In genomic region chr13:91704398-91704797, GRCh38 we compare ENCODE assay signal across 20 cellular contexts.
DNase-seq lines count a peak whose midpoint lies in the region; ATAC-seq and TF ChIP-seq lines count a peak whose summit lies in the region.
"Had no signal": no experiment of that assay in that cellular context is flagged by ENCODE, and none has a peak within 500 bp of the region (broad histone marks: within the 10 kb centered on the region; RNA-seq: fewer than 3 reads in every experiment).

No MANE protein-coding gene starts in this region.

- H3K23ac ChIP-seq in IMR-90 (ENCODE audit: low read depth, low read length): no peak overlapping the region

- no peak for TF ChIP-seq CTCF in IMR-90 (conservative IDR thresholded peaks at IDR 0.05; ENCODE audit: low read depth, low read length)
- TF ChIP-seq CTCF in astrocyte of the spinal cord (IDR thresholded peaks at IDR 0.05; ENCODE audit: low read depth, low read length): no peak
- TF ChIP-seq CTCF in brain microvascular endothelial cell (IDR thresholded peaks at IDR 0.05; ENCODE audit: low read depth, low read length, missing control alignments): no peak

- no peaks in the 10 kb centered on the region for H3K4me1 Mint-ChIP-seq in effector memory CD8-positive, alpha-beta T cell (ENCODE audit: low read depth in 2 of 2)
- H3K4me1 Mint-ChIP-seq: B cell had no signal

- peak; percentile 3 for DNase-seq in H4 (ENCODE audit: low spot score)
- DNase-seq in IMR-90: no peak
- peak; percentile 7 for DNase-seq in astrocyte of the spinal cord (ENCODE audit: low read depth, low spot score)
- peak; percentile 1 for DNase-seq in brain microvascular endothelial cell
- DNase-seq in right cardiac atrium: no peak
- no peak for DNase-seq in effector memory CD8-positive, alpha-beta T cell
- no peak for DNase-seq in activated CD4-positive, alpha-beta T cell treated with anti-CD3 and anti-CD28 coated beads for 48 hours
- DNase-seq in stimulated activated CD4-positive, alpha-beta T cell treated with anti-CD3 and anti-CD28 coated beads, Interleukin-1b, Interleukin-23, amount 100 ng/mL, for 48 hours: no peak
- DNase-seq: AML-193; Caco-2; Calu3; CD4-positive, alpha-beta T cell; CD8-positive, alpha-beta T cell; DMS79 treated with DMSO at 0.1 percent for 48 hours; GF-D8 had no signal

- H3K36me3 Mint-ChIP-seq in effector memory CD8-positive, alpha-beta T cell (ENCODE audit: insufficient read depth): no peaks in the 10 kb centered on the region
- H3K36me3 Mint-ChIP-seq: CD8-positive, alpha-beta T cell had no signal

- H3K4me3 ChIP-seq in IMR-90 (ENCODE audit: insufficient read depth, low read depth, low read length): no peak overlapping the region
- no peak overlapping the region for H3K4me3 ChIP-seq in astrocyte of the spinal cord (ENCODE audit: low read depth, low read length)
- H3K4me3 ChIP-seq in brain microvascular endothelial cell (ENCODE audit: low read depth, low read length): no peak overlapping the region
- no peak overlapping the region for H3K4me3 ChIP-seq in right cardiac atrium (ENCODE audit: low read length)
- H3K4me3 ChIP-seq: A549; BLaER1 treated with 17β-estradiol and CSF1 and Interleukin-3, amounts not matched to agents 10 nM and 100 nM had no signal

- TF ChIP-seq POLR2A in IMR-90 (IDR thresholded peaks at IDR 0.05; ENCODE audit: low read depth, low read length): no peak

- no peaks in the 10 kb centered on the region for H3K79me1 ChIP-seq in IMR-90 (ENCODE audit: low read depth in 1 of 2, low read length in 2 of 2)

- H3K4me3 Mint-ChIP-seq in effector memory CD8-positive, alpha-beta T cell: no peak overlapping the region
- H3K4me3 Mint-ChIP-seq: B cell; CD4-positive, alpha-beta T cell; CD8-positive, alpha-beta T cell had no signal

- H3K27ac ChIP-seq in IMR-90 (ENCODE audit: insufficient read depth, low read length) (no peak overlapping the region), brain microvascular endothelial cell (no peak overlapping the region), right cardiac atrium (ENCODE audit: low read length) (no peak overlapping the region)
- H3K27ac ChIP-seq: 22Rv1; A549; BLaER1 treated with 17β-estradiol and CSF1 and Interleukin-3, amounts not matched to agents 10 nM and 100 nM; C4-2B had no signal

- H2AFZ ChIP-seq in IMR-90 (replicated peaks; ENCODE audit: low read length, poor library complexity): no peak overlapping the region

- dilution Hi-C loops in IMR-90 (cut with HindIII; ENCODE audit: low sequenced_read_pairs, unreplicated experiment): no loop called here

- H2AK9ac ChIP-seq in IMR-90 (replicated peaks; ENCODE audit: low read depth, low read length, poor library complexity): peak overlapping the region; percentile 72

- no peak overlapping the region for H3K9ac ChIP-seq in IMR-90 (ENCODE audit: low read depth, low read length)
- H3K9ac ChIP-seq: BLaER1 treated with 17β-estradiol and CSF1 and Interleukin-3, amounts not matched to agents 10 nM and 100 nM had no signal

- no peaks in the 10 kb centered on the region for H3K36me3 ChIP-seq in IMR-90 (ENCODE audit: control insufficient read depth, insufficient read depth, low read length)
- no peaks in the 10 kb centered on the region for H3K36me3 ChIP-seq in brain microvascular endothelial cell (replicated peaks)
- H3K36me3 ChIP-seq: BLaER1 treated with 17β-estradiol and CSF1 and Interleukin-3, amounts not matched to agents 10 nM and 100 nM had no signal

- no peak overlapping the region for H2BK5ac ChIP-seq in IMR-90 (ENCODE audit: low read depth, low read length, poor library complexity, severe bottlenecking)

- no peak overlapping the region for H4K91ac ChIP-seq in IMR-90 (ENCODE audit: insufficient read depth, low read depth, low read length)

- H4K5ac ChIP-seq in IMR-90 (ENCODE audit: low read depth, low read length): no peak overlapping the region

- no TSS peak for BruUV-seq in IMR-90 (replicated peaks; lab: Mats Ljungman, UMichigan)

- no peak overlapping the region for H3K4ac ChIP-seq in IMR-90 (ENCODE audit: low read depth, low read length)

- H3K27ac Mint-ChIP-seq in effector memory CD8-positive, alpha-beta T cell: no peak overlapping the region
- H3K27ac Mint-ChIP-seq: B cell; CD4-positive, alpha-beta T cell; CD8-positive, alpha-beta T cell had no signal

- no peak overlapping the region for H2AK5ac ChIP-seq in IMR-90 (ENCODE audit: low read depth, low read length)

- H2BK15ac ChIP-seq in IMR-90 (ENCODE audit: low read depth, low read length): no peak overlapping the region

- H3K14ac ChIP-seq in IMR-90 (replicated peaks; ENCODE audit: low read depth, low read length): no peak overlapping the region

- H4K8ac ChIP-seq in IMR-90 (ENCODE audit: low read depth in 2 of 2, low read length in 2 of 2): no peak overlapping the region

- H3K18ac ChIP-seq in IMR-90 (ENCODE audit: low read depth, low read length): no peak overlapping the region

- TF ChIP-seq RAD21 in IMR-90 (IDR thresholded peaks at IDR 0.05; ENCODE audit: low read length): no peak

- H3K56ac ChIP-seq in IMR-90 (ENCODE audit: extremely low read depth, insufficient read depth, low read length): no peak overlapping the region

- H3K9me3 ChIP-seq in IMR-90 (ENCODE audit: control insufficient read depth, insufficient read depth, low read length): no peaks in the 10 kb centered on the region
- no peaks in the 10 kb centered on the region for H3K9me3 ChIP-seq in right cardiac atrium (ENCODE audit: control insufficient read depth, low read length)
- H3K9me3 ChIP-seq: A549; BLaER1 treated with 17β-estradiol and CSF1 and Interleukin-3, amounts not matched to agents 10 nM and 100 nM; Caco-2 had no signal

- in situ Hi-C loops in IMR-90 (cut with MboI; ENCODE audit: low sequenced_read_pairs): no loop called here
- in situ Hi-C loops in astrocyte of the spinal cord (cut with HindIII; ENCODE audit: low sequenced_read_pairs): no loop called here
- in situ Hi-C loops in brain microvascular endothelial cell (cut with HindIII; ENCODE audit: low pct_ligation_motif_present, low sequenced_read_pairs): no loop called here

- H3K4me2 ChIP-seq in IMR-90 (ENCODE audit: low read depth, low read length): no peak overlapping the region
- H3K4me2 ChIP-seq: A549; BLaER1 treated with 17β-estradiol and CSF1 and Interleukin-3, amounts not matched to agents 10 nM and 100 nM had no signal

- H3K27me3 ChIP-seq in IMR-90 (ENCODE audit: control insufficient read depth, insufficient read depth, low read length) (no peaks in the 10 kb centered on the region), brain microvascular endothelial cell (replicated peaks) (no peaks in the 10 kb centered on the region), right cardiac atrium (ENCODE audit: control insufficient read depth, insufficient read depth) (no peaks in the 10 kb centered on the region)
- H3K27me3 ChIP-seq: BLaER1 treated with 17β-estradiol and CSF1 and Interleukin-3, amounts not matched to agents 10 nM and 100 nM had no signal

- no peak overlapping the region for H2BK20ac ChIP-seq in IMR-90 (ENCODE audit: low read depth, low read length)

- H3K9me1 ChIP-seq in IMR-90 (ENCODE audit: insufficient read depth, low read length): no peaks in the 10 kb centered on the region

- no peaks in the 10 kb centered on the region for H3K27me3 Mint-ChIP-seq in effector memory CD8-positive, alpha-beta T cell
- H3K27me3 Mint-ChIP-seq: B cell; CD4-positive, alpha-beta T cell had no signal

- ATAC-seq in IMR-90 (ENCODE audit: low read depth) (no peak), right cardiac atrium (no peak)
- ATAC-seq in effector memory CD8-positive, alpha-beta T cell (replicated peaks): no peak
- ATAC-seq: A549; CD8-positive, alpha-beta T cell had no signal

- no peaks in the 10 kb centered on the region for H3K4me1 ChIP-seq in IMR-90 (ENCODE audit: control insufficient read depth, insufficient read depth, low read length)
- no peaks in the 10 kb centered on the region for H3K4me1 ChIP-seq in right cardiac atrium (ENCODE audit: control insufficient read depth, insufficient read depth, low read length)
- H3K4me1 ChIP-seq: A549; BLaER1 treated with 17β-estradiol and CSF1 and Interleukin-3, amounts not matched to agents 10 nM and 100 nM; Caco-2 had no signal

- CTCF ChIA-PET in IMR-90 (lab: Yijun Ruan, JAX): no interaction called here

- peaks cover 0 to 6% of the 10 kb centered on the region in 2 donors for H3K9me3 Mint-ChIP-seq in effector memory CD8-positive, alpha-beta T cell

- H4K20me1 ChIP-seq in IMR-90 (ENCODE audit: insufficient read depth, low read length): no peaks in the 10 kb centered on the region
- H4K20me1 ChIP-seq: BLaER1 treated with 17β-estradiol and CSF1 and Interleukin-3, amounts not matched to agents 10 nM and 100 nM had no signal

- POLR2A ChIA-PET in IMR-90 (lab: Charles Lee; ENCODE audit: unreplicated experiment): no interaction called here

- intact Hi-C loops in IMR-90 (cut with micrococcal nuclease): no loop called here
- intact Hi-C loops in right cardiac atrium (cut with DNase I): no loop called here

- H2BK120ac ChIP-seq in IMR-90 (ENCODE audit: low read depth, low read length): no peak overlapping the region

- WGBS in IMR-90 (ENCODE audit: extremely low coverage in 2 of 2, insufficient read length in 1 of 2), 2 experiments: 71% methylated on average over 1 of the region's 3 CpGs; no CpG with 5 or more reads in 1 of the 2 experiments
- WGBS in right cardiac atrium: 77% methylated on average over 3 of the region's 3 CpGs

TF ChIP-seq in IMR-90, 13 proteins besides CTCF, POLR2A, EP300 and RAD21 (continues in another document):
- TF ChIP-seq MAZ (IDR thresholded peaks at IDR 0.05; ENCODE audit: borderline replicate concordance, low read depth, low read length): no peak
- TF ChIP-seq BHLHE40 (IDR thresholded peaks at IDR 0.05; ENCODE audit: low read depth, low read length): no peak
- no peak for TF ChIP-seq SMC3 (IDR thresholded peaks at IDR 0.05; ENCODE audit: low read depth, low read length)
- no peak for TF ChIP-seq RCOR1 (IDR thresholded peaks at IDR 0.05; ENCODE audit: insufficient replicate concordance, low read length)
- no peak for TF ChIP-seq MAFK (IDR thresholded peaks at IDR 0.05; ENCODE audit: low read depth, low read length)
- no peak for TF ChIP-seq MXI1 (IDR thresholded peaks at IDR 0.05; ENCODE audit: borderline replicate concordance, low read depth, low read length)
- TF ChIP-seq, protein P1, sequence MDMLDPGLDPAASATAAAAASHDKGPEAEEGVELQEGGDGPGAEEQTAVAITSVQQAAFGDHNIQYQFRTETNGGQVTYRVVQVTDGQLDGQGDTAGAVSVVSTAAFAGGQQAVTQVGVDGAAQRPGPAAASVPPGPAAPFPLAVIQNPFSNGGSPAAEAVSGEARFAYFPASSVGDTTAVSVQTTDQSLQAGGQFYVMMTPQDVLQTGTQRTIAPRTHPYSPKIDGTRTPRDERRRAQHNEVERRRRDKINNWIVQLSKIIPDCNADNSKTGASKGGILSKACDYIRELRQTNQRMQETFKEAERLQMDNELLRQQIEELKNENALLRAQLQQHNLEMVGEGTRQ (IDR thresholded peaks at IDR 0.05; ENCODE audit: low read depth, low read length): no peak

Comparison
In these comparisons a context has a peak if more than half of its experiments do, and no peak if none do; other contexts are left out.
1. DNase-seq: peak in H4 (single experiment), astrocyte of the spinal cord (single experiment) and brain microvascular endothelial cell (single experiment); none in IMR-90 (single experiment), right cardiac atrium (0 of 3), effector memory CD8-positive, alpha-beta T cell (0 of 3), activated CD4-positive, alpha-beta T cell treated with anti-CD3 and anti-CD28 coated beads for 48 hours (single experiment) and stimulated activated CD4-positive, alpha-beta T cell treated with anti-CD3 and anti-CD28 coated beads, Interleukin-1b, Interleukin-23, amount 100 ng/mL, for 48 hours (single experiment).